9 cellular contexts compared by ENCODE assay signal in the genomic region with DNA sequence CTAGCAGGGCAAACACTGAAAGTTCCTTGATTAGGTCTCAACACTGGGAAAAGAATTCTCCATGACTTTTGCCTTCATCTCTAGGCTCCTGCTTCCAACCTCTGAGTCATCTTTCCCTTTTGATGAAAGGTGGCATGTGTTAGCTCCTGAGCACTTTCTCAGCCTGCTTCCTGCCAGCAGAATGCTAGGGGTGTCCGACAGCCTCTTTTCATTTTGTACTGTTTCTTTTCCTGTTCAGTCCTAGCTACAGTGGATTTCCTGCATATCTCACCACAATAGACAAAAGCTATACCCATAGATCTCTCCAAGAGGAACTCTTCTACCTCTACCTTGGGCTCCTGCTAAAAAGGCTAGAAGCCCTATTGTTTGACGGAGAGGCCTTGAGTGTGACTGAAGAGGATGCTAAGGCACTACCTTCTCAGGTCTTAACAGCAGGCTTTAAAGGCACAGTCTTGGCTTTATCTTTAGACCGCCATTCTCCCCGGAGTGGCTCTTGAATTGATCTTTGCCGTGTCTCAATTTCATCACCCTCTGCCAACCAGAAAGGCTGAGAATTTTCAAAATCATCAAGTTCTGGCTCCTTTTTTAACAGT.
DNase-seq lines count a peak whose midpoint lies in the region; ATAC-seq and TF ChIP-seq lines count a peak whose summit lies in the region.
"Had no signal": no experiment of that assay in that cellular context is flagged by ENCODE, and none has a peak within 500 bp of the region (broad histone marks: within the 10 kb centered on the region; RNA-seq: fewer than 3 reads in every experiment).

No MANE protein-coding gene starts in this region.

- 75 to 89% methylated on average over 5 of the region's 5 CpGs for WGBS in sigmoid colon, 2 donors

- H3K27me3 ChIP-seq in sigmoid colon: no peaks in the 10 kb centered on the region

- no peaks in the 10 kb centered on the region for H3K36me3 ChIP-seq in sigmoid colon

- no peak for ATAC-seq in HG02981 (IDR thresholded peaks at IDR 0.05; ENCODE audit: unreplicated experiment)
- no peak for ATAC-seq in HG02623 (IDR thresholded peaks at IDR 0.05; ENCODE audit: unreplicated experiment)

- H3K27ac Mint-ChIP-seq in mesothelial cell of epicardium: peak overlapping the region; percentile 51

- peaks cover 0 to 69% (median 60%) of the 10 kb centered on the region in 4 donors for H3K4me1 ChIP-seq in sigmoid colon

- no peaks in the 10 kb centered on the region for H3K9me3 Mint-ChIP-seq in mesothelial cell of epicardium

- H3K27ac ChIP-seq in sigmoid colon: peak overlapping the region in 2 of 4 donors; percentile 41 to 73

- no peak for TF ChIP-seq CTCF in mesothelial cell of epicardium (IDR thresholded peaks at IDR 0.05; ENCODE audit: unreplicated experiment)
- TF ChIP-seq CTCF in sigmoid colon (IDR thresholded peaks at IDR 0.05): no peak

- no peak for TF ChIP-seq EP300 in sigmoid colon (IDR thresholded peaks at IDR 0.05)

- no peaks in the 10 kb centered on the region for H3K9me3 ChIP-seq in sigmoid colon

- no peaks in the 10 kb centered on the region for H3K36me3 Mint-ChIP-seq in mesothelial cell of epicardium

- H3K4me3 ChIP-seq in sigmoid colon: no peak overlapping the region

- no peaks in the 10 kb centered on the region for H3K27me3 Mint-ChIP-seq in mesothelial cell of epicardium (ENCODE audit: low read depth)

- intact Hi-C loops in sigmoid colon (cut with DNase I): no loop called here

- no peak for TF ChIP-seq POLR2A in sigmoid colon (IDR thresholded peaks at IDR 0.05)

- peak; percentile 35 for DNase-seq in AG20443 (ENCODE audit: low spot score)
- DNase-seq in LoVo (ENCODE audit: low spot score): peak; percentile 14
- peak; percentile 86 for DNase-seq in dermis blood vessel endothelial cell
- DNase-seq in mesothelial cell of epicardium (ENCODE audit: low spot score in 2 of 2, unreplicated experiment in 2 of 2): no peak
- no peak for DNase-seq in sigmoid colon
- no peak for DNase-seq in NK-92 treated with Interleukin-12 subunit alpha and Interleukin-12 subunit beta, amount 100 ng/mL, for 24 hours (lab: John Stamatoyannopoulos, UW)
- DNase-seq: NCI-H1930 had no signal

- H3K4me3 Mint-ChIP-seq in mesothelial cell of epicardium: no peak overlapping the region

- peaks cover 28% of the 10 kb centered on the region for H3K4me1 Mint-ChIP-seq in mesothelial cell of epicardium

Comparison
In these comparisons a context has a peak if more than half of its experiments do, and no peak if none do; other contexts are left out.
1. DNase-seq: peak in AG20443 (single experiment), LoVo (single experiment) and dermis blood vessel endothelial cell (single experiment); none in mesothelial cell of epicardium (0 of 2), sigmoid colon (single experiment) and NK-92 treated with Interleukin-12 subunit alpha and Interleukin-12 subunit beta, amount 100 ng/mL, for 24 hours (single experiment).